ENCODE assay signal across 10 cellular contexts in genomic region chr1:154493276-154493675, GRCh38. TPM values are rescaled to one million over a fixed set of nuclear protein-coding genes. Genes with fewer than 3 reads are reported as not detected.
DNase-seq lines count a peak whose midpoint lies in the region; ATAC-seq and TF ChIP-seq lines count a peak whose summit lies in the region.
"Had no signal": no experiment of that assay in that cellular context is flagged by ENCODE, and none has a peak within 500 bp of the region (broad histone marks: within the 10 kb centered on the region; RNA-seq: fewer than 3 reads in every experiment).

No MANE protein-coding gene starts in this region.

- no peak for ATAC-seq in activated naive CD8-positive, alpha-beta T cell treated with anti-CD3 and anti-CD28 coated beads, Interleukin-2, amount 50 U/mL, for 24 hours
- peak; percentile 88 for ATAC-seq in WTC11
- peak; percentile 77 for ATAC-seq in upper lobe of right lung
- no peak for ATAC-seq in GM19463 (IDR thresholded peaks at IDR 0.05; ENCODE audit: unreplicated experiment)

- no peak overlapping the region for H3K4me3 ChIP-seq in upper lobe of right lung

- peak overlapping the region; percentile 41 for H3K4me3 Mint-ChIP-seq in activated naive CD8-positive, alpha-beta T cell
- H3K4me3 Mint-ChIP-seq in activated naive CD8-positive, alpha-beta T cell treated with anti-CD3 and anti-CD28 coated beads, Interleukin-2, amount 50 U/mL, for 24 hours: no peak overlapping the region
- no peak overlapping the region for H3K4me3 Mint-ChIP-seq in WTC11
- H3K4me3 Mint-ChIP-seq in immature natural killer cell: peak overlapping the region; percentile 67 to 88 (median 75)
- H3K4me3 Mint-ChIP-seq in progenitor cell of endocrine pancreas (ENCODE audit: low read depth): no peak overlapping the region
- H3K4me3 Mint-ChIP-seq: mesothelial cell of epicardium had no signal

- peaks cover 20% of the 10 kb centered on the region for H3K36me3 ChIP-seq in upper lobe of right lung

- no peaks in the 10 kb centered on the region for H3K27me3 Mint-ChIP-seq in activated naive CD8-positive, alpha-beta T cell
- H3K27me3 Mint-ChIP-seq in activated naive CD8-positive, alpha-beta T cell treated with anti-CD3 and anti-CD28 coated beads, Interleukin-2, amount 50 U/mL, for 24 hours: peaks cover 6% of the 10 kb centered on the region
- peaks cover 4% of the 10 kb centered on the region for H3K27me3 Mint-ChIP-seq in WTC11 (ENCODE audit: low read depth)
- peaks cover under 1 to 3% (median 2%) of the 10 kb centered on the region in 3 donors for H3K27me3 Mint-ChIP-seq in immature natural killer cell (ENCODE audit: low read depth in 3 of 3)
- peaks cover 41% of the 10 kb centered on the region for H3K27me3 Mint-ChIP-seq in progenitor cell of endocrine pancreas

- DNase-seq in activated naive CD8-positive, alpha-beta T cell treated with anti-CD3 and anti-CD28 coated beads, Interleukin-2, amount 50 U/mL, for 24 hours: no peak
- peak; percentile 26 for DNase-seq in WTC11 (ENCODE audit: low spot score)
- DNase-seq in immature natural killer cell: peak; percentile 26 to 39 (median 32)
- DNase-seq in upper lobe of right lung: no peak
- DNase-seq in activated CD4-positive, CD25-positive, alpha-beta regulatory T cell treated with anti-CD3 and anti-CD28 coated beads, Interleukin-2, amount 50 U/mL, for 72 hours: no peak
- no peak for DNase-seq in progenitor cell of endocrine pancreas (ENCODE audit: low spot score, unreplicated experiment)
- DNase-seq: NCI-H526 treated with DMSO at 0.1 percent for 48 hours had no signal

- H3K4me1 ChIP-seq in upper lobe of right lung: peaks cover 79% of the 10 kb centered on the region

- intact Hi-C loops in upper lobe of right lung (cut with DNase I): no loop called here

- no peaks in the 10 kb centered on the region for H3K9me3 Mint-ChIP-seq in activated naive CD8-positive, alpha-beta T cell (ENCODE audit: low read depth)
- no peaks in the 10 kb centered on the region for H3K9me3 Mint-ChIP-seq in activated naive CD8-positive, alpha-beta T cell treated with anti-CD3 and anti-CD28 coated beads, Interleukin-2, amount 50 U/mL, for 24 hours
- no peaks in the 10 kb centered on the region for H3K9me3 Mint-ChIP-seq in WTC11
- no peaks in the 10 kb centered on the region for H3K9me3 Mint-ChIP-seq in immature natural killer cell
- H3K9me3 Mint-ChIP-seq in progenitor cell of endocrine pancreas (ENCODE audit: low read depth): no peaks in the 10 kb centered on the region
- H3K9me3 Mint-ChIP-seq: mesothelial cell of epicardium had no signal

- no peak overlapping the region for H3K27ac Mint-ChIP-seq in activated naive CD8-positive, alpha-beta T cell
- H3K27ac Mint-ChIP-seq in activated naive CD8-positive, alpha-beta T cell treated with anti-CD3 and anti-CD28 coated beads, Interleukin-2, amount 50 U/mL, for 24 hours: no peak overlapping the region
- H3K27ac Mint-ChIP-seq in WTC11: peak overlapping the region; percentile 74; the same call in 1 of the 2 replicates
- peak overlapping the region; percentile 61 to 94 (median 88) for H3K27ac Mint-ChIP-seq in immature natural killer cell
- H3K27ac Mint-ChIP-seq in progenitor cell of endocrine pancreas: no peak overlapping the region
- H3K27ac Mint-ChIP-seq: mesothelial cell of epicardium had no signal

- POLR2A ChIA-PET in WTC11 (lab: Charles Lee): no interaction called here

- TF ChIP-seq CTCF in WTC11 (IDR thresholded peaks at IDR 0.05) (no peak), upper lobe of right lung (IDR thresholded peaks at IDR 0.05) (no peak), progenitor cell of endocrine pancreas (IDR thresholded peaks at IDR 0.05; ENCODE audit: unreplicated experiment) (no peak)

- H3K36me3 Mint-ChIP-seq in activated naive CD8-positive, alpha-beta T cell: no peaks in the 10 kb centered on the region
- no peaks in the 10 kb centered on the region for H3K36me3 Mint-ChIP-seq in activated naive CD8-positive, alpha-beta T cell treated with anti-CD3 and anti-CD28 coated beads, Interleukin-2, amount 50 U/mL, for 24 hours (ENCODE audit: low read depth)
- H3K36me3 Mint-ChIP-seq in WTC11 (no peaks in the 10 kb centered on the region), immature natural killer cell (no peaks in the 10 kb centered on the region), progenitor cell of endocrine pancreas (ENCODE audit: insufficient read depth) (no peaks in the 10 kb centered on the region)
- H3K36me3 Mint-ChIP-seq: mesothelial cell of epicardium had no signal

- peak overlapping the region; percentile 20 for H3K27ac ChIP-seq in upper lobe of right lung

- H3K9me3 ChIP-seq in upper lobe of right lung: no peaks in the 10 kb centered on the region

- peaks cover 33% of the 10 kb centered on the region for H3K4me1 Mint-ChIP-seq in activated naive CD8-positive, alpha-beta T cell (ENCODE audit: low read depth)
- peaks cover 38% of the 10 kb centered on the region for H3K4me1 Mint-ChIP-seq in activated naive CD8-positive, alpha-beta T cell treated with anti-CD3 and anti-CD28 coated beads, Interleukin-2, amount 50 U/mL, for 24 hours
- H3K4me1 Mint-ChIP-seq in WTC11 (peaks cover 26% of the 10 kb centered on the region), immature natural killer cell (peaks cover 40 to 49% of the 10 kb centered on the region in 2 donors), progenitor cell of endocrine pancreas (ENCODE audit: low read depth) (peaks cover 6% of the 10 kb centered on the region)

- no peaks in the 10 kb centered on the region for H3K27me3 ChIP-seq in upper lobe of right lung

- CTCF ChIA-PET in WTC11 (lab: Charles Lee): interaction anchor here (0.6 to 4.8 kb wide), 5 partner anchors 8 to 66 kb away, joined by 3 to 33 read pairs (median 6); no protein-coding TSS in a partner anchor

TF ChIP-seq in WTC11, 78 proteins besides CTCF, POLR2A, EP300 and RAD21:
- TF ChIP-seq NR1H2 (CRISPR knock-in tag; IDR thresholded peaks at IDR 0.05) (no peak), ETV6 (CRISPR knock-in tag; IDR thresholded peaks at IDR 0.05) (peak; percentile 87)

RNA-seq across cellular contexts. Expression of gene TDRD10, which starts 8.7 kb away (rescaled TPM):
- 0.09 to 0.46 TPM (median 0.25 TPM) in 3 replicates for total RNA-seq in WTC11 (2021)
- polyA plus RNA-seq in immature natural killer cell: not detected
- 21.7 TPM for total RNA-seq in upper lobe of right lung
- not detected in 2 replicates for total RNA-seq in progenitor cell of endocrine pancreas

RNA-seq across cellular contexts. Expression of gene SHE, which starts 8.9 kb away (rescaled TPM):
- total RNA-seq in WTC11 (2021) (0.73 to 1.1 TPM (median 0.79 TPM) in 3 replicates), upper lobe of right lung (48.3 TPM), progenitor cell of endocrine pancreas (not detected in 2 replicates)
- under 1 TPM in 1 of 3 donors, not detected in 2; 0.13 TPM for polyA plus RNA-seq in immature natural killer cell

Comparison
In these comparisons a context has a peak if more than half of its experiments do, and no peak if none do; other contexts are left out.
1. H3K4me3 Mint-ChIP-seq: peak in activated naive CD8-positive, alpha-beta T cell (single experiment) and immature natural killer cell (5 of 5); none in activated naive CD8-positive, alpha-beta T cell treated with anti-CD3 and anti-CD28 coated beads, Interleukin-2, amount 50 U/mL, for 24 hours (single experiment), WTC11 (single experiment) and progenitor cell of endocrine pancreas (single experiment).
2. H3K27ac Mint-ChIP-seq: peak in WTC11 (single experiment) and immature natural killer cell (6 of 6); none in activated naive CD8-positive, alpha-beta T cell (single experiment), activated naive CD8-positive, alpha-beta T cell treated with anti-CD3 and anti-CD28 coated beads, Interleukin-2, amount 50 U/mL, for 24 hours (single experiment) and progenitor cell of endocrine pancreas (single experiment).
3. ATAC-seq: peak in WTC11 (single experiment) and upper lobe of right lung (single experiment); none in activated naive CD8-positive, alpha-beta T cell treated with anti-CD3 and anti-CD28 coated beads, Interleukin-2, amount 50 U/mL, for 24 hours (single experiment) and GM19463 (single experiment).
4. DNase-seq: peak in WTC11 (single experiment) and immature natural killer cell (3 of 3); none in activated naive CD8-positive, alpha-beta T cell treated with anti-CD3 and anti-CD28 coated beads, Interleukin-2, amount 50 U/mL, for 24 hours (single experiment), upper lobe of right lung (single experiment), activated CD4-positive, CD25-positive, alpha-beta regulatory T cell treated with anti-CD3 and anti-CD28 coated beads, Interleukin-2, amount 50 U/mL, for 72 hours (single experiment) and progenitor cell of endocrine pancreas (single experiment).
5. RNA of gene TDRD10, which starts 8.7 kb away (total RNA-seq): 21.7 TPM in upper lobe of right lung (single experiment); 0.09 to 0.46 TPM in WTC11 and not detected in progenitor cell of endocrine pancreas; every median in the first group is over 10 times any median in the second.
6. RNA of gene SHE, which starts 8.9 kb away (total RNA-seq): 48.3 TPM in upper lobe of right lung (single experiment); 0.73 to 1.1 TPM in WTC11 and not detected in progenitor cell of endocrine pancreas; every median in the first group is over 10 times any median in the second.